ENCODE assay signal across 1 cellular context in the genomic region with DNA sequence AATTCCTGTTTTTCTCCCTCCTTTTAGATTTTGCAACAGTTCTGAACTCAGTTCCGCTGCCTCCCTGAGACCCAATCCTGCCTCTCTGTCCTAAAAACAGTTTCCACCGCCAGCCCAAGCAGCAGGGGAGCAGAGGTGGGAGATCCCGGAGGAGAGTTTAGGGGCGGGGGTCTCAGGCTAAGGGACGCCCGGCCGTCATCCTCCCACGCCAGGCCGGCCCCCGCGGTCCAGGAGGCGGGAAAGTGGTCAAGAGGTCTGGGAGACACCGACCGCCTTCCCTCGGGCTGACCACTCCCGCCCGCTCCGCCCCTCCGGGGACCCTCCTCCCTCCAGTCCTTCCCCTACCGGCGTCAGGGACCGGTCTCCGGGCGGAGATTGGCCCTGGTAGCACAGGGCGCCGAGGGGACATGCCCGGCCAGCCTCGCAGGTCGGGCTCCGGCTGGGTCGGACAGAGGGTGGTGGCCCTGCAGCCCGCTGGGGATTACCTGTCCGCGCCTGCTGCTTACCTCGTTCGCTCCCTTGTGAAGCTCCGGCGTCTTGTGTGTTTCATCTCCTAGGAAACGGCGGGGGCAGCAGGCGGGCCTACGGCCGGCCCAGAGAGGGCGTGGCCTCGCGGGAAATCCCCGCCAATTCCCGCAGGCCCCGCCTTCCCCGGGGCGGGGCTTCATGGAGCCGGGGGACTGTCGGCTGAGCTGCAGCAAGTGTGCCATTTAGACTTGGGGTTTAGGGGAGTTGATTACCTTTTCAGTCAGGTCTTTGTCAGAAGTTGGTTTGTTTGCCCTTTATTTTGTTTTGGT.
TF ChIP-seq lines count a peak whose summit lies in the region.

A gene with protein sequence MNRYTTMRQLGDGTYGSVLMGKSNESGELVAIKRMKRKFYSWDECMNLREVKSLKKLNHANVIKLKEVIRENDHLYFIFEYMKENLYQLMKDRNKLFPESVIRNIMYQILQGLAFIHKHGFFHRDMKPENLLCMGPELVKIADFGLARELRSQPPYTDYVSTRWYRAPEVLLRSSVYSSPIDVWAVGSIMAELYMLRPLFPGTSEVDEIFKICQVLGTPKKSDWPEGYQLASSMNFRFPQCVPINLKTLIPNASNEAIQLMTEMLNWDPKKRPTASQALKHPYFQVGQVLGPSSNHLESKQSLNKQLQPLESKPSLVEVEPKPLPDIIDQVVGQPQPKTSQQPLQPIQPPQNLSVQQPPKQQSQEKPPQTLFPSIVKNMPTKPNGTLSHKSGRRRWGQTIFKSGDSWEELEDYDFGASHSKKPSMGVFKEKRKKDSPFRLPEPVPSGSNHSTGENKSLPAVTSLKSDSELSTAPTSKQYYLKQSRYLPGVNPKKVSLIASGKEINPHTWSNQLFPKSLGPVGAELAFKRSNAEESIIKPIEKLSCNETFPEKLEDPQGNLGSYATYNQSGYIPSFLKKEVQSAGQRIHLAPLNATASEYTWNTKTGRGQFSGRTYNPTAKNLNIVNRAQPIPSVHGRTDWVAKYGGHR (minus strand): TSS at position 543 of the 797 bp plus-strand sequence. CDS start 7,891 bp downstream, outside the sequence.

TF ChIP-seq in K562, 482 proteins besides CTCF, POLR2A, EP300 and RAD21 (continued from another document and continues in another):
- TF ChIP-seq PREB (CRISPR knock-in tag; IDR thresholded peaks at IDR 0.05) (no peak), BHLHE40 (IDR thresholded peaks at IDR 0.05; ENCODE audit: low read length) (no peak), CREB3 (tag; conservative IDR thresholded peaks at IDR 0.05; ENCODE audit: low read depth) (no peak), ETV6 (IDR thresholded peaks at IDR 0.05; ENCODE audit: borderline replicate concordance in 1 of 2, low read depth in 2 of 2, low read length in 1 of 2) (no peak), ETV6 (CRISPR knock-in tag; IDR thresholded peaks at IDR 0.05; ENCODE audit: borderline replicate concordance) (no peak), HDAC2 (IDR thresholded peaks at IDR 0.05) (no peak; the same call in 1 of the 2 replicates), ELF2 (CRISPR knock-in tag; IDR thresholded peaks at IDR 0.05) (0 out of 2 replicates have a peak, but pooled peaks have one; percentile 34), ETV1 (tag; conservative IDR thresholded peaks at IDR 0.05; ENCODE audit: low read depth) (0 out of 2 replicates have a peak, but pooled peaks have one; percentile 3), STAT5B (CRISPR knock-in tag; IDR thresholded peaks at IDR 0.05) (no peak), WHSC1 (IDR thresholded peaks at IDR 0.05; ENCODE audit: low read length) (no peak), ZNF146 (CRISPR knock-in tag; IDR thresholded peaks at IDR 0.05; ENCODE audit: unreplicated experiment) (no peak), CREBBP (IDR thresholded peaks at IDR 0.05; ENCODE audit: low read depth, low read length) (no peak), HES1 (IDR thresholded peaks at IDR 0.05; ENCODE audit: low read depth) (no peak), CUX1 (CRISPR knock-in tag; IDR thresholded peaks at IDR 0.05) (no peak), RFX1 (IDR thresholded peaks at IDR 0.05) (peak; percentile 92), DDX20 (tag; IDR thresholded peaks at IDR 0.05; ENCODE audit: low read depth) (no peak), TEAD4 (IDR thresholded peaks at IDR 0.05; ENCODE audit: low read length) (0 out of 2 replicates have a peak, but pooled peaks have one; percentile 3), TEAD4 (CRISPR knock-in tag; IDR thresholded peaks at IDR 0.05; ENCODE audit: borderline replicate concordance) (peak; percentile 65; the same call in 1 of the 2 replicates), SPI1 (IDR thresholded peaks at IDR 0.05; ENCODE audit: borderline replicate concordance, low read depth, low read length) (no peak), HOXB6 (CRISPR knock-in tag; IDR thresholded peaks at IDR 0.05; ENCODE audit: borderline replicate concordance) (no peak), KAT8 (IDR thresholded peaks at IDR 0.05; ENCODE audit: low read depth) (no peak)
- TF ChIP-seq, protein P1, sequence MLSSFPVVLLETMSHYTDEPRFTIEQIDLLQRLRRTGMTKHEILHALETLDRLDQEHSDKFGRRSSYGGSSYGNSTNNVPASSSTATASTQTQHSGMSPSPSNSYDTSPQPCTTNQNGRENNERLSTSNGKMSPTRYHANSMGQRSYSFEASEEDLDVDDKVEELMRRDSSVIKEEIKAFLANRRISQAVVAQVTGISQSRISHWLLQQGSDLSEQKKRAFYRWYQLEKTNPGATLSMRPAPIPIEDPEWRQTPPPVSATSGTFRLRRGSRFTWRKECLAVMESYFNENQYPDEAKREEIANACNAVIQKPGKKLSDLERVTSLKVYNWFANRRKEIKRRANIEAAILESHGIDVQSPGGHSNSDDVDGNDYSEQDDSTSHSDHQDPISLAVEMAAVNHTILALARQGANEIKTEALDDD (IDR thresholded peaks at IDR 0.05): no peak
- TF ChIP-seq, protein P2, sequence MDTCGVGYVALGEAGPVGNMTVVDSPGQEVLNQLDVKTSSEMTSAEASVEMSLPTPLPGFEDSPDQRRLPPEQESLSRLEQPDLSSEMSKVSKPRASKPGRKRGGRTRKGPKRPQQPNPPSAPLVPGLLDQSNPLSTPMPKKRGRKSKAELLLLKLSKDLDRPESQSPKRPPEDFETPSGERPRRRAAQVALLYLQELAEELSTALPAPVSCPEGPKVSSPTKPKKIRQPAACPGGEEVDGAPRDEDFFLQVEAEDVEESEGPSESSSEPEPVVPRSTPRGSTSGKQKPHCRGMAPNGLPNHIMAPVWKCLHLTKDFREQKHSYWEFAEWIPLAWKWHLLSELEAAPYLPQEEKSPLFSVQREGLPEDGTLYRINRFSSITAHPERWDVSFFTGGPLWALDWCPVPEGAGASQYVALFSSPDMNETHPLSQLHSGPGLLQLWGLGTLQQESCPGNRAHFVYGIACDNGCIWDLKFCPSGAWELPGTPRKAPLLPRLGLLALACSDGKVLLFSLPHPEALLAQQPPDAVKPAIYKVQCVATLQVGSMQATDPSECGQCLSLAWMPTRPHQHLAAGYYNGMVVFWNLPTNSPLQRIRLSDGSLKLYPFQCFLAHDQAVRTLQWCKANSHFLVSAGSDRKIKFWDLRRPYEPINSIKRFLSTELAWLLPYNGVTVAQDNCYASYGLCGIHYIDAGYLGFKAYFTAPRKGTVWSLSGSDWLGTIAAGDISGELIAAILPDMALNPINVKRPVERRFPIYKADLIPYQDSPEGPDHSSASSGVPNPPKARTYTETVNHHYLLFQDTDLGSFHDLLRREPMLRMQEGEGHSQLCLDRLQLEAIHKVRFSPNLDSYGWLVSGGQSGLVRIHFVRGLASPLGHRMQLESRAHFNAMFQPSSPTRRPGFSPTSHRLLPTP (IDR thresholded peaks at IDR 0.05; ENCODE audit: borderline replicate concordance, extremely low read depth, insufficient read length): no peak
- TF ChIP-seq, protein P3, sequence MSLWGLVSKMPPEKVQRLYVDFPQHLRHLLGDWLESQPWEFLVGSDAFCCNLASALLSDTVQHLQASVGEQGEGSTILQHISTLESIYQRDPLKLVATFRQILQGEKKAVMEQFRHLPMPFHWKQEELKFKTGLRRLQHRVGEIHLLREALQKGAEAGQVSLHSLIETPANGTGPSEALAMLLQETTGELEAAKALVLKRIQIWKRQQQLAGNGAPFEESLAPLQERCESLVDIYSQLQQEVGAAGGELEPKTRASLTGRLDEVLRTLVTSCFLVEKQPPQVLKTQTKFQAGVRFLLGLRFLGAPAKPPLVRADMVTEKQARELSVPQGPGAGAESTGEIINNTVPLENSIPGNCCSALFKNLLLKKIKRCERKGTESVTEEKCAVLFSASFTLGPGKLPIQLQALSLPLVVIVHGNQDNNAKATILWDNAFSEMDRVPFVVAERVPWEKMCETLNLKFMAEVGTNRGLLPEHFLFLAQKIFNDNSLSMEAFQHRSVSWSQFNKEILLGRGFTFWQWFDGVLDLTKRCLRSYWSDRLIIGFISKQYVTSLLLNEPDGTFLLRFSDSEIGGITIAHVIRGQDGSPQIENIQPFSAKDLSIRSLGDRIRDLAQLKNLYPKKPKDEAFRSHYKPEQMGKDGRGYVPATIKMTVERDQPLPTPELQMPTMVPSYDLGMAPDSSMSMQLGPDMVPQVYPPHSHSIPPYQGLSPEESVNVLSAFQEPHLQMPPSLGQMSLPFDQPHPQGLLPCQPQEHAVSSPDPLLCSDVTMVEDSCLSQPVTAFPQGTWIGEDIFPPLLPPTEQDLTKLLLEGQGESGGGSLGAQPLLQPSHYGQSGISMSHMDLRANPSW (CRISPR knock-in tag; IDR thresholded peaks at IDR 0.05): peak; percentile 60; the same call in 1 of the 2 replicates
- TF ChIP-seq, protein P4, sequence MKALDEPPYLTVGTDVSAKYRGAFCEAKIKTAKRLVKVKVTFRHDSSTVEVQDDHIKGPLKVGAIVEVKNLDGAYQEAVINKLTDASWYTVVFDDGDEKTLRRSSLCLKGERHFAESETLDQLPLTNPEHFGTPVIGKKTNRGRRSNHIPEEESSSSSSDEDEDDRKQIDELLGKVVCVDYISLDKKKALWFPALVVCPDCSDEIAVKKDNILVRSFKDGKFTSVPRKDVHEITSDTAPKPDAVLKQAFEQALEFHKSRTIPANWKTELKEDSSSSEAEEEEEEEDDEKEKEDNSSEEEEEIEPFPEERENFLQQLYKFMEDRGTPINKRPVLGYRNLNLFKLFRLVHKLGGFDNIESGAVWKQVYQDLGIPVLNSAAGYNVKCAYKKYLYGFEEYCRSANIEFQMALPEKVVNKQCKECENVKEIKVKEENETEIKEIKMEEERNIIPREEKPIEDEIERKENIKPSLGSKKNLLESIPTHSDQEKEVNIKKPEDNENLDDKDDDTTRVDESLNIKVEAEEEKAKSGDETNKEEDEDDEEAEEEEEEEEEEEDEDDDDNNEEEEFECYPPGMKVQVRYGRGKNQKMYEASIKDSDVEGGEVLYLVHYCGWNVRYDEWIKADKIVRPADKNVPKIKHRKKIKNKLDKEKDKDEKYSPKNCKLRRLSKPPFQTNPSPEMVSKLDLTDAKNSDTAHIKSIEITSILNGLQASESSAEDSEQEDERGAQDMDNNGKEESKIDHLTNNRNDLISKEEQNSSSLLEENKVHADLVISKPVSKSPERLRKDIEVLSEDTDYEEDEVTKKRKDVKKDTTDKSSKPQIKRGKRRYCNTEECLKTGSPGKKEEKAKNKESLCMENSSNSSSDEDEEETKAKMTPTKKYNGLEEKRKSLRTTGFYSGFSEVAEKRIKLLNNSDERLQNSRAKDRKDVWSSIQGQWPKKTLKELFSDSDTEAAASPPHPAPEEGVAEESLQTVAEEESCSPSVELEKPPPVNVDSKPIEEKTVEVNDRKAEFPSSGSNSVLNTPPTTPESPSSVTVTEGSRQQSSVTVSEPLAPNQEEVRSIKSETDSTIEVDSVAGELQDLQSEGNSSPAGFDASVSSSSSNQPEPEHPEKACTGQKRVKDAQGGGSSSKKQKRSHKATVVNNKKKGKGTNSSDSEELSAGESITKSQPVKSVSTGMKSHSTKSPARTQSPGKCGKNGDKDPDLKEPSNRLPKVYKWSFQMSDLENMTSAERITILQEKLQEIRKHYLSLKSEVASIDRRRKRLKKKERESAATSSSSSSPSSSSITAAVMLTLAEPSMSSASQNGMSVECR (CRISPR knock-in tag; IDR thresholded peaks at IDR 0.05): peak; percentile 94; the same call in 1 of the 2 replicates
